ENCODE assay signal across 17 cellular contexts in genomic region chr9:116910201-116910600, GRCh38.
"Had no signal": no experiment of that assay in that cellular context is flagged by ENCODE, and none has a peak within 500 bp of the region (broad histone marks: within the 10 kb centered on the region; RNA-seq: fewer than 3 reads in every experiment).

No MANE protein-coding gene starts in this region.

- H3K4me3 Mint-ChIP-seq: dendritic cell treated with granulocyte-macrophage colony-stimulating factor and Interleukin-4, amounts not matched to agents 40 ng/mL and 50 ng/mL, for 4 days; mesothelial cell of epicardium; nephron; stimulated activated naive B cell treated with anti-CD40 and anti-IgM and Interleukin-4, amounts not matched to agents 10 μg/mL and 1 μg/mL and 100 μg/mL, for 72 hours had no signal

- FAIRE-seq: endothelial cell of umbilical vein had no signal

- H3K27ac Mint-ChIP-seq: activated naive CD4-positive, alpha-beta T cell treated with anti-CD3 and anti-CD28 coated beads, Interleukin-2, amount 50 U/mL, for 72 hours; dendritic cell treated with granulocyte-macrophage colony-stimulating factor and Interleukin-4, amounts not matched to agents 40 ng/mL and 50 ng/mL, for 4 days; mesothelial cell of epicardium; nephron; stimulated activated naive B cell treated with anti-CD40 and anti-IgM and Interleukin-4, amounts not matched to agents 10 μg/mL and 1 μg/mL and 100 μg/mL, for 72 hours had no signal

- H3K9me3 Mint-ChIP-seq: dendritic cell treated with granulocyte-macrophage colony-stimulating factor and Interleukin-4, amounts not matched to agents 40 ng/mL and 50 ng/mL, for 4 days; mesothelial cell of epicardium; nephron; stimulated activated naive B cell treated with anti-CD40 and anti-IgM and Interleukin-4, amounts not matched to agents 10 μg/mL and 1 μg/mL and 100 μg/mL, for 72 hours had no signal

- H3K36me3 ChIP-seq: esophagus squamous epithelium, lower lobe of right lung had no signal

- H3K9me3 ChIP-seq: esophagus squamous epithelium, lower lobe of right lung had no signal

- H3K27ac ChIP-seq: esophagus squamous epithelium, lower lobe of right lung had no signal

- DNase-seq: activated CD4-positive, alpha-beta T cell treated with anti-CD3 and anti-CD28 coated beads, Interleukin-2, amount 50 U/mL, for 4 hours; activated CD4-positive, CD25-positive, alpha-beta regulatory T cell treated with anti-CD3 and anti-CD28 coated beads, Interleukin-2, amount 50 U/mL, for 72 hours; activated gamma-delta T cell; effector CD8-positive, alpha-beta T cell; esophagus squamous epithelium; left colon; lower lobe of right lung; nucleus accumbens; retina; stimulated activated naive B cell treated with anti-CD40 and anti-IgM and Interleukin-4, amounts not matched to agents 10 μg/mL and 1 μg/mL and 100 μg/mL, for 72 hours; T-helper 1 cell; T-helper 9 cell had no signal

- H3K4me3 ChIP-seq: esophagus squamous epithelium, lower lobe of right lung had no signal

- H3K4me1 ChIP-seq: esophagus squamous epithelium, lower lobe of right lung had no signal

- H3K4me1 Mint-ChIP-seq: mesothelial cell of epicardium; nephron; stimulated activated naive B cell treated with anti-CD40 and anti-IgM and Interleukin-4, amounts not matched to agents 10 μg/mL and 1 μg/mL and 100 μg/mL, for 72 hours had no signal

- H3K27me3 Mint-ChIP-seq: stimulated activated naive B cell treated with anti-CD40 and anti-IgM and Interleukin-4, amounts not matched to agents 10 μg/mL and 1 μg/mL and 100 μg/mL, for 72 hours had no signal

- H3K36me3 Mint-ChIP-seq: activated naive CD4-positive, alpha-beta T cell treated with anti-CD3 and anti-CD28 coated beads, Interleukin-2, amount 50 U/mL, for 72 hours; mesothelial cell of epicardium; stimulated activated naive B cell treated with anti-CD40 and anti-IgM and Interleukin-4, amounts not matched to agents 10 μg/mL and 1 μg/mL and 100 μg/mL, for 72 hours had no signal
